In genomic region chr19:3234800-3235199, GRCh38 we compare ENCODE assay signal across 1 cellular context.
TF ChIP-seq lines count a peak whose summit lies in the region.

No MANE protein-coding gene starts in this region.

TF ChIP-seq in H1, 55 proteins besides CTCF, POLR2A, EP300 and RAD21:
- TF ChIP-seq SP4 (IDR thresholded peaks at IDR 0.05; ENCODE audit: low read length): no peak
- TF ChIP-seq POU5F1 (IDR thresholded peaks at IDR 0.05; ENCODE audit: low read depth, low read length): no peak
- TF ChIP-seq TBP (IDR thresholded peaks at IDR 0.05; ENCODE audit: low read depth, low read length): no peak
- TF ChIP-seq KDM1A (IDR thresholded peaks at IDR 0.05; ENCODE audit: borderline replicate concordance, low read length): peak; percentile 99
- no peak for TF ChIP-seq JUN (IDR thresholded peaks at IDR 0.05; ENCODE audit: low read depth, low read length)
- TF ChIP-seq HDAC2 (IDR thresholded peaks at IDR 0.05; ENCODE audit: borderline replicate concordance in 1 of 2, low read depth in 2 of 2, low read length in 2 of 2): peak in 1 of 2 experiments; percentile 93; a peak in 1 of 4 replicates
- TF ChIP-seq CHD2 (IDR thresholded peaks at IDR 0.05; ENCODE audit: low read length): no peak
- TF ChIP-seq ATF3 (IDR thresholded peaks at IDR 0.05; ENCODE audit: insufficient read depth, low read depth, low read length): no peak
- no peak for TF ChIP-seq TCF12 (IDR thresholded peaks at IDR 0.05; ENCODE audit: low read depth, low read length)
- no peak for TF ChIP-seq YY1 (IDR thresholded peaks at IDR 0.05; ENCODE audit: low read depth, low read length)
- 0 out of 2 replicates have a peak, but pooled peaks have one; percentile 33 for TF ChIP-seq MAX (IDR thresholded peaks at IDR 0.05)
- TF ChIP-seq BRCA1 (IDR thresholded peaks at IDR 0.05; ENCODE audit: low read depth, low read length): no peak
- no peak for TF ChIP-seq KDM5A (IDR thresholded peaks at IDR 0.05; ENCODE audit: low read length)
- no peak for TF ChIP-seq FOSL1 (IDR thresholded peaks at IDR 0.05; ENCODE audit: insufficient read depth, low read depth, low read length)
- TF ChIP-seq TEAD4 (IDR thresholded peaks at IDR 0.05; ENCODE audit: low read depth, low read length): no peak
- TF ChIP-seq SP1 (IDR thresholded peaks at IDR 0.05; ENCODE audit: low read depth, low read length): no peak
- TF ChIP-seq SIN3A (conservative IDR thresholded peaks at IDR 0.05 in 1 of 2, IDR thresholded peaks at IDR 0.05 in 1 of 2; ENCODE audit: low read depth in 1 of 2, low read length in 2 of 2): no peak
TF ChIP-seq in H1: peak in this region for 3.
